In genomic region chr6:125674230-125674629, GRCh38 we compare ENCODE assay signal across 21 cellular contexts.
"Had no signal": no experiment of that assay in that cellular context is flagged by ENCODE, and none has a peak within 500 bp of the region (broad histone marks: within the 10 kb centered on the region; RNA-seq: fewer than 3 reads in every experiment).

No MANE protein-coding gene starts in this region.

- H3K9me2 ChIP-seq: SK-N-SH had no signal

- H3K9ac ChIP-seq: KMS-11, SK-N-SH had no signal

- H3K4me3 ChIP-seq: K562 had no signal

- H3K9me3 ChIP-seq: SK-N-SH had no signal

- ATAC-seq: K562, Panc1, PC-3, T-cell had no signal

- DNase-seq: Kasumi-1; MM.1S; NCI-H1092 treated with DMSO at 0.1 percent for 48 hours; NCI-H1436; NCI-H187; NCI-H2029 treated with DMSO at 0.1 percent for 48 hours; NCI-H2227 treated with DMSO at 0.1 percent for 48 hours; NCI-H524; NCI-H526 treated with DMSO at 0.1 percent for 48 hours; NCI-H748 treated with DMSO at 0.1 percent for 48 hours; NK-92 treated with Interleukin-12 subunit alpha and Interleukin-12 subunit beta, amount 100 ng/mL, for 24 hours; PC-3; SHP77; SK-N-SH; SW 1271; T-cell had no signal

- H3K27ac ChIP-seq: HL-60, KMS-11, RWPE1 had no signal

- H3K4me2 ChIP-seq: KMS-11, SK-N-SH had no signal
